Comparison of ENCODE assay signal across 11 cellular contexts in genomic region chr12:117441751-117442150, GRCh38.
DNase-seq lines count a peak whose midpoint lies in the region; ATAC-seq, FAIRE-seq and TF ChIP-seq lines count a peak whose summit lies in the region.
"Had no signal": no experiment of that assay in that cellular context is flagged by ENCODE, and none has a peak within 500 bp of the region (broad histone marks: within the 10 kb centered on the region; RNA-seq: fewer than 3 reads in every experiment).

No MANE protein-coding gene starts in this region.

- RAD21 ChIA-PET in HCT116 (lab: Charles Lee; ENCODE audit: low non-redundant PET in 1 of 2, low total read pairs in 2 of 2, uncharacterized antibody in 2 of 2, unreplicated experiment in 2 of 2): no interaction called here

- no peak overlapping the region for H2AFZ ChIP-seq in HCT116 (ENCODE audit: low read depth, low read length, poor library complexity, severe bottlenecking)

- H3K9ac ChIP-seq in HCT116 (ENCODE audit: low read length): no peak overlapping the region

- CTCF ChIA-PET in A549 (lab: Yijun Ruan, JAX): interaction anchor here (0.7 to 1.6 kb wide), 6 partner anchors 9 to 229 kb away, joined by 3 to 7 read pairs (median 4); no protein-coding TSS in a partner anchor
- CTCF ChIA-PET in HCT116 (lab: Charles Lee): no interaction called here

- H3K4me1 ChIP-seq in A549 (peaks cover 9% of the 10 kb centered on the region; the same call in 2 of the 3 replicates), HCT116 (ENCODE audit: control insufficient read depth in 1 of 2, insufficient read depth in 2 of 2, low read length in 2 of 2) (no peaks in the 10 kb centered on the region)

- H3K79me2 ChIP-seq in HCT116 (ENCODE audit: insufficient read depth, low read length): no peaks in the 10 kb centered on the region

- TF ChIP-seq POLR2A in A549 (IDR thresholded peaks at IDR 0.05; ENCODE audit: low read length) (no peak), HCT116 (IDR thresholded peaks at IDR 0.05; ENCODE audit: borderline replicate concordance, extremely low read depth, insufficient read depth, insufficient read length) (no peak)

- TF ChIP-seq RAD21 in A549 (conservative IDR thresholded peaks at IDR 0.05 in 1 of 2, IDR thresholded peaks at IDR 0.05 in 1 of 2) (no peak), HCT116 (IDR thresholded peaks at IDR 0.05; ENCODE audit: low read depth) (no peak)

- TF ChIP-seq CTCF in A549 (IDR thresholded peaks at IDR 0.05): no peak
- TF ChIP-seq CTCF in HCT116 (IDR thresholded peaks at IDR 0.05 in 2 of 3, conservative IDR thresholded peaks at IDR 0.05 in 1 of 3; ENCODE audit: borderline replicate concordance in 1 of 3, insufficient read depth in 1 of 3, low read depth in 2 of 3, low read length in 2 of 3): no peak
- TF ChIP-seq CTCF in WERI-Rb-1 (IDR thresholded peaks at IDR 0.05; ENCODE audit: low read depth, low read length): no peak; the same call in 1 of the 2 replicates

- 51% methylated on average over 3 of the region's 4 CpGs for WGBS in A549 (ENCODE audit: missing lambda C conversion rate)

- H3K4me2 ChIP-seq in A549 (peak overlapping the region; percentile 12; the same call in 1 of the 3 replicates), HCT116 (ENCODE audit: low read length) (no peak overlapping the region)

- H3K27ac ChIP-seq in A549: 0 out of 6 replicates have a peak overlapping the region, but pooled peaks of 1 of the 2 experiments have one; percentile 32
- H3K27ac ChIP-seq in HCT116 (ENCODE audit: low read depth, low read length): no peak overlapping the region
- no peak overlapping the region for H3K27ac ChIP-seq in WERI-Rb-1
- H3K27ac ChIP-seq: C4-2B had no signal

- no peaks in the 10 kb centered on the region for H4K20me1 ChIP-seq in HCT116 (ENCODE audit: insufficient read depth)

- intact Hi-C loops in HCT116 (cut with micrococcal nuclease): no loop called here

- H3K36me3 ChIP-seq in HCT116 (ENCODE audit: control insufficient read depth in 1 of 2, insufficient read depth in 2 of 2, low read length in 2 of 2) (no peaks in the 10 kb centered on the region), WERI-Rb-1 (no peaks in the 10 kb centered on the region)

- BruUV-seq in HCT116 (replicated peaks; lab: Mats Ljungman, UMichigan): no TSS peak

- no peak overlapping the region for H3K4me3 ChIP-seq in A549
- no peak overlapping the region for H3K4me3 ChIP-seq in HCT116 (replicated peaks in 1 of 2; ENCODE audit: low read depth in 1 of 2, low read length in 2 of 2)
- H3K4me3 ChIP-seq in WERI-Rb-1 (ENCODE audit: low read depth, low read length): no peak overlapping the region

- peak; percentile 16 to 39 for DNase-seq in A549 (ENCODE audit: low read depth in 1 of 2, low spot score in 1 of 2)
- DNase-seq in HCT116 (ENCODE audit: low read depth, low spot score): no peak
- DNase-seq in WERI-Rb-1: peak; percentile 9
- peak; percentile 5 for DNase-seq in inferior parietal cortex (ENCODE audit: extremely low spot score)
- no peak for DNase-seq in stimulated activated CD4-positive, alpha-beta T cell treated with anti-CD3 and anti-CD28 coated beads, Interleukin-1b, Interleukin-23, amount 100 ng/mL, for 48 hours
- DNase-seq: NCI-H1436; stimulated activated CD4-positive, alpha-beta T cell treated with anti-CD3 and anti-CD28 coated beads, Interleukin-15, amount 100 ng/mL, for 24 hours had no signal

- ATAC-seq in A549 (peak; percentile 78 to 80), HCT116 (peak; percentile 59), GM21528 (IDR thresholded peaks at IDR 0.05; ENCODE audit: low FRiP score, unreplicated experiment) (no peak), GM21360 (IDR thresholded peaks at IDR 0.05; ENCODE audit: unreplicated experiment) (no peak), GM18909 (IDR thresholded peaks at IDR 0.05; ENCODE audit: poor library complexity, unreplicated experiment) (no peak)

- POLR2A ChIA-PET in A549 (lab: Yijun Ruan, JAX): no interaction called here
- POLR2A ChIA-PET in HCT116 (lab: Charles Lee): no interaction called here

- H3K9me3 ChIP-seq in A549 (no peaks in the 10 kb centered on the region), HCT116 (ENCODE audit: control insufficient read depth in 1 of 2, insufficient read depth in 1 of 2, low read depth in 1 of 2, low read length in 2 of 2) (no peaks in the 10 kb centered on the region), WERI-Rb-1 (ENCODE audit: severe bottlenecking) (no peaks in the 10 kb centered on the region)

- no peak for TF ChIP-seq EP300 in A549 (IDR thresholded peaks at IDR 0.05)

- FAIRE-seq in A549 (lab: Jason Lieb, UNC): no peak

- H3K27me3 ChIP-seq in HCT116 (ENCODE audit: insufficient read depth, low read length) (no peaks in the 10 kb centered on the region), WERI-Rb-1 (ENCODE audit: insufficient read depth, low read depth, severe bottlenecking) (no peaks in the 10 kb centered on the region)

- H3K9me2 ChIP-seq in HCT116 (ENCODE audit: insufficient read depth): no peaks in the 10 kb centered on the region

TF ChIP-seq in A549, 52 proteins besides CTCF, POLR2A, EP300 and RAD21:
- TF ChIP-seq KDM5A (IDR thresholded peaks at IDR 0.05) (no peak), MAX (IDR thresholded peaks at IDR 0.05) (peak; percentile 27; the same call in 1 of the 2 replicates)
TF ChIP-seq in A549: peak in this region for 1.

TF ChIP-seq in HCT116, 20 proteins besides CTCF, POLR2A, EP300 and RAD21:
- TF ChIP-seq ATF3 (IDR thresholded peaks at IDR 0.05): no peak
- no peak for TF ChIP-seq TCF7L2 (IDR thresholded peaks at IDR 0.05; ENCODE audit: borderline replicate concordance, extremely low read depth, insufficient read depth, insufficient read length)
- no peak for TF ChIP-seq ZFX (IDR thresholded peaks at IDR 0.05)
- TF ChIP-seq REST (IDR thresholded peaks at IDR 0.05; ENCODE audit: low read depth): no peak
- no peak for TF ChIP-seq EZH2phosphoT487 (IDR thresholded peaks at IDR 0.05; ENCODE audit: borderline replicate concordance)
- TF ChIP-seq YY1 (IDR thresholded peaks at IDR 0.05; ENCODE audit: extremely low read depth, insufficient replicate concordance, low read depth, low read length): no peak
- TF ChIP-seq MAX (IDR thresholded peaks at IDR 0.05): no peak

Comparison
In these comparisons a context has a peak if more than half of its experiments do, and no peak if none do; other contexts are left out.
1. ATAC-seq: peak in A549 (2 of 2) and HCT116 (single experiment); none in GM21528 (single experiment), GM21360 (single experiment) and GM18909 (single experiment).
2. DNase-seq: peak in A549 (2 of 2), WERI-Rb-1 (single experiment) and inferior parietal cortex (single experiment); none in HCT116 (single experiment) and stimulated activated CD4-positive, alpha-beta T cell treated with anti-CD3 and anti-CD28 coated beads, Interleukin-1b, Interleukin-23, amount 100 ng/mL, for 48 hours (single experiment).
3. Of the 6 proteins assayed by ChIP-seq in both A549 and HCT116: peak only in A549: MAX; only in HCT116: none; in both: none; in neither: 5.